ENCODE assay signal across 1 cellular context in the genomic region with DNA sequence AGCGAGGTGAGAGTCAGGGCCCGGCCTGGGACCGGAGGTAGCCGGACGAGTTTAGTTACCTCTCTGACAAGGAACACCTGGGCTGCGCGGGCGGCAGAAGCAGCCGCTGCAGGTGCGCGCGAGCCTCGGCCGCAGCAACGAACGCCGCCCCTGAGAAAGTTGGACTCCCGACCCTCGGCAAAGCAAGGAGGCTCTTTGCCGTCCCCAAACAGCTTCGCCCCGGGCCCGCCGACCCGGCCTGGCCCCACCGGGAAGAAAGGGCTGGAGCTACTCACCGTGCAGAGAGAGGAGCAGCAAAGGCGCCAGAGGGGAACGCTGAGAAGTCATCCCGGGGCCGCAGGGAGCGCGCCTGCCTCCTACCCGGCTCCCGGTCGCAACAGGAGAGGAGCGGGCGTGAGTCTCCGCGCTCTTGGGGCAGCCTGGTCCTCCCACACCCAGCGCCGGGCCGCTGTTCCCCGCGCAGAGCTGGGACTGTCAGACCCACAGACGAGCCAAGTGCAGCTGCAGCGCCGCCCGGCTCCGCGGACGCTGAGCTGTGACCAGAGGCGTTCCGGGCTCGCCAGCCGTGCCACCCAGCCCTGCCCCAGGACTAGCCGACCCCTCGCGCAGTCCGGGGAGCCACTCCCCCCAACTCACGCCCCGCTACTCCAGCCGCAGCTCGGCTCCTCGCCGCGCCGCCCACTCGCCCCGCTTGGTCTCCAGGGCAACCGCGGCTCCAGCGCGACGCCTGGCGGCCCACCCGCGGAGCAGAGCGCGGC.
A peak's percentile ranks its signal among the peaks of the same experiment; 100 is the strongest.
TF ChIP-seq lines count a peak whose summit lies in the region.

A gene with protein sequence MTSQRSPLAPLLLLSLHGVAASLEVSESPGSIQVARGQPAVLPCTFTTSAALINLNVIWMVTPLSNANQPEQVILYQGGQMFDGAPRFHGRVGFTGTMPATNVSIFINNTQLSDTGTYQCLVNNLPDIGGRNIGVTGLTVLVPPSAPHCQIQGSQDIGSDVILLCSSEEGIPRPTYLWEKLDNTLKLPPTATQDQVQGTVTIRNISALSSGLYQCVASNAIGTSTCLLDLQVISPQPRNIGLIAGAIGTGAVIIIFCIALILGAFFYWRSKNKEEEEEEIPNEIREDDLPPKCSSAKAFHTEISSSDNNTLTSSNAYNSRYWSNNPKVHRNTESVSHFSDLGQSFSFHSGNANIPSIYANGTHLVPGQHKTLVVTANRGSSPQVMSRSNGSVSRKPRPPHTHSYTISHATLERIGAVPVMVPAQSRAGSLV (minus strand): TSS at position 591 of the 758 bp plus-strand sequence. CDS start 264 bp downstream, at position 327.

TF ChIP-seq in WTC11, 78 proteins besides CTCF, POLR2A, EP300 and RAD21 (continued from another document):
- TF ChIP-seq, protein P1, sequence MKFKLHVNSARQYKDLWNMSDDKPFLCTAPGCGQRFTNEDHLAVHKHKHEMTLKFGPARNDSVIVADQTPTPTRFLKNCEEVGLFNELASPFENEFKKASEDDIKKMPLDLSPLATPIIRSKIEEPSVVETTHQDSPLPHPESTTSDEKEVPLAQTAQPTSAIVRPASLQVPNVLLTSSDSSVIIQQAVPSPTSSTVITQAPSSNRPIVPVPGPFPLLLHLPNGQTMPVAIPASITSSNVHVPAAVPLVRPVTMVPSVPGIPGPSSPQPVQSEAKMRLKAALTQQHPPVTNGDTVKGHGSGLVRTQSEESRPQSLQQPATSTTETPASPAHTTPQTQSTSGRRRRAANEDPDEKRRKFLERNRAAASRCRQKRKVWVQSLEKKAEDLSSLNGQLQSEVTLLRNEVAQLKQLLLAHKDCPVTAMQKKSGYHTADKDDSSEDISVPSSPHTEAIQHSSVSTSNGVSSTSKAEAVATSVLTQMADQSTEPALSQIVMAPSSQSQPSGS (CRISPR knock-in tag; IDR thresholded peaks at IDR 0.05; ENCODE audit: borderline replicate concordance, low read depth) = no peak
- TF ChIP-seq PRDM15 (CRISPR knock-in tag; IDR thresholded peaks at IDR 0.05) = 0 out of 2 replicates have a peak, but pooled peaks have one; percentile 12
- TF ChIP-seq, protein P2, sequence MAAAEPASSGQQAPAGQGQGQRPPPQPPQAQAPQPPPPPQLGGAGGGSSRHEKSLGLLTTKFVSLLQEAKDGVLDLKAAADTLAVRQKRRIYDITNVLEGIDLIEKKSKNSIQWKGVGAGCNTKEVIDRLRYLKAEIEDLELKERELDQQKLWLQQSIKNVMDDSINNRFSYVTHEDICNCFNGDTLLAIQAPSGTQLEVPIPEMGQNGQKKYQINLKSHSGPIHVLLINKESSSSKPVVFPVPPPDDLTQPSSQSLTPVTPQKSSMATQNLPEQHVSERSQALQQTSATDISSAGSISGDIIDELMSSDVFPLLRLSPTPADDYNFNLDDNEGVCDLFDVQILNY (CRISPR knock-in tag; IDR thresholded peaks at IDR 0.05) = peak; percentile 55; the same call in 1 of the 2 replicates
- peak; percentile 91; the same call in 1 of the 2 replicates for TF ChIP-seq KAT7 (CRISPR knock-in tag; IDR thresholded peaks at IDR 0.05; ENCODE audit: borderline replicate concordance)
- no peak for TF ChIP-seq SMAD4 (CRISPR knock-in tag; IDR thresholded peaks at IDR 0.05)
- TF ChIP-seq MLX (CRISPR knock-in tag; IDR thresholded peaks at IDR 0.05) = 0 out of 2 replicates have a peak, but pooled peaks have one; percentile 47
- TF ChIP-seq, protein P3, sequence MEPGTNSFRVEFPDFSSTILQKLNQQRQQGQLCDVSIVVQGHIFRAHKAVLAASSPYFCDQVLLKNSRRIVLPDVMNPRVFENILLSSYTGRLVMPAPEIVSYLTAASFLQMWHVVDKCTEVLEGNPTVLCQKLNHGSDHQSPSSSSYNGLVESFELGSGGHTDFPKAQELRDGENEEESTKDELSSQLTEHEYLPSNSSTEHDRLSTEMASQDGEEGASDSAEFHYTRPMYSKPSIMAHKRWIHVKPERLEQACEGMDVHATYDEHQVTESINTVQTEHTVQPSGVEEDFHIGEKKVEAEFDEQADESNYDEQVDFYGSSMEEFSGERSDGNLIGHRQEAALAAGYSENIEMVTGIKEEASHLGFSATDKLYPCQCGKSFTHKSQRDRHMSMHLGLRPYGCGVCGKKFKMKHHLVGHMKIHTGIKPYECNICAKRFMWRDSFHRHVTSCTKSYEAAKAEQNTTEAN (CRISPR knock-in tag; IDR thresholded peaks at IDR 0.05) = peak; percentile 27; the same call in 1 of the 2 replicates
- 0 out of 2 replicates have a peak, but pooled peaks have one; percentile 55 for TF ChIP-seq TP53 (CRISPR knock-in tag; IDR thresholded peaks at IDR 0.05)
- TF ChIP-seq TEAD1 (CRISPR knock-in tag; IDR thresholded peaks at IDR 0.05) = no peak
- peak; percentile 38; the same call in 1 of the 2 replicates for TF ChIP-seq ETV6 (CRISPR knock-in tag; IDR thresholded peaks at IDR 0.05)
- TF ChIP-seq SP1 (CRISPR knock-in tag; conservative IDR thresholded peaks at IDR 0.05) = 0 out of 2 replicates have a peak, but pooled peaks have one; percentile 13
- peak; percentile 91; the same call in 1 of the 2 replicates for TF ChIP-seq HMGXB4 (CRISPR knock-in tag; IDR thresholded peaks at IDR 0.05)
